In the genomic region with DNA sequence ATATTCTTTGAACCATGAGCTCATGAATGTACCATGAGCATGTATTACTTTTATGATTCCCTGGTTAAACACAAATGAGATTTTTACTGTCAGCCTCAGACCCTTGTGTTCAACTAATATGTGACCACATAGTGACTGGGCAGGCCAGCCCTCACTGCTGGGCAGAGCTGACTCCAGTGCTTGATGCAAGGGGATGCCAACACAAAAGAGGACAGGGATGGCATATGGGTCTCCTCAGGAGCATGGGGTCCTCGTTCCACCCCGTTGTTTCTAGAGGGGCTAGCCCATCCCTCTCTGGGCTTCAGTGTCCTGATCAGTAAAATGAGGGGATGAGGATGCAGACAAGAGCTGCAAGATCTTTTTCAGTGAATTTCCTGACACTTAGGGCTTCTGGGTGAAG, we compare ENCODE assay signal across 1 cellular context.
TF ChIP-seq lines count a peak whose summit lies in the region.

No MANE protein-coding gene starts in this region.

TF ChIP-seq in H1, 55 proteins besides CTCF, POLR2A, EP300 and RAD21:
- no peak for TF ChIP-seq KDM4A (IDR thresholded peaks at IDR 0.05; ENCODE audit: low read depth, low read length, severe bottlenecking)
- no peak for TF ChIP-seq POLR2AphosphoS5 (IDR thresholded peaks at IDR 0.05; ENCODE audit: low read depth, low read length)
- TF ChIP-seq SIN3A (conservative IDR thresholded peaks at IDR 0.05 in 1 of 2, IDR thresholded peaks at IDR 0.05 in 1 of 2; ENCODE audit: low read depth in 1 of 2, low read length in 2 of 2), result no peak
- TF ChIP-seq, protein P1, sequence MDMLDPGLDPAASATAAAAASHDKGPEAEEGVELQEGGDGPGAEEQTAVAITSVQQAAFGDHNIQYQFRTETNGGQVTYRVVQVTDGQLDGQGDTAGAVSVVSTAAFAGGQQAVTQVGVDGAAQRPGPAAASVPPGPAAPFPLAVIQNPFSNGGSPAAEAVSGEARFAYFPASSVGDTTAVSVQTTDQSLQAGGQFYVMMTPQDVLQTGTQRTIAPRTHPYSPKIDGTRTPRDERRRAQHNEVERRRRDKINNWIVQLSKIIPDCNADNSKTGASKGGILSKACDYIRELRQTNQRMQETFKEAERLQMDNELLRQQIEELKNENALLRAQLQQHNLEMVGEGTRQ (IDR thresholded peaks at IDR 0.05; ENCODE audit: low read length), result no peak
- TF ChIP-seq RBBP5 (IDR thresholded peaks at IDR 0.05; ENCODE audit: borderline replicate concordance, low read depth, low read length), result no peak
- no peak for TF ChIP-seq NANOG (IDR thresholded peaks at IDR 0.05; ENCODE audit: insufficient read depth, low read depth, low read length, poor library complexity, severe bottlenecking)
